ENCODE assay signal across 11 cellular contexts in the genomic region with DNA sequence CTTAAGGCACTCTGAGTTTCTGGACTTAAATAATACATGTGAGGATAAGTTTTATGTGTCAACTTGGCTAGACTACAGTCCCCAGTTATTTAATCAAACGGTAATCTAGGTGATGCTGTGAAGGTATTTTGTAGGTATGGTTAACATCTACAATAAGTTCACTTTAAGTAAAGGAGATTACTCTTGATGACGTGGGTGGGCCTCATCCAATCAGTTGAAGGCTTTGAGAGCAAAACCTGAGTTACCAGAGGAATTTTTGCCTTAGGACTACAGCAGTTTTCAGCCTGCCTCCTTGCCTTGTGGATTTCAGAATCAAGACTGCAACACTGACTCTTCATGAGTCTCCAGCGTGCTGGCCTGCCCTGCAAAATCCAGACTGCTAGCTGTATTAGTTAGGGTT. TPM values are rescaled to one million over a fixed set of nuclear protein-coding genes. Genes with fewer than 3 reads are reported as not detected.
"Had no signal": no experiment of that assay in that cellular context is flagged by ENCODE, and none has a peak within 500 bp of the region (broad histone marks: within the 10 kb centered on the region; RNA-seq: fewer than 3 reads in every experiment).

No MANE protein-coding gene starts in this region.

- ATAC-seq: GM23338, HCT116 had no signal

- FAIRE-seq: H1, H54 had no signal

- H3K9me3 ChIP-seq: HAP-1 had no signal

- H3K4me1 ChIP-seq: HAP-1 had no signal

- H3K4me3 Mint-ChIP-seq: GM23338, H9, HFFc6 had no signal

- H3K36me3 ChIP-seq: HAP-1 had no signal

- DNase-seq: GM23248, GOT3, H7, H9, HCEC 1CT, HFFc6 had no signal

- H3K27ac Mint-ChIP-seq: GM23338, H9, HFFc6 had no signal

- H3K4me2 ChIP-seq: GM23338 had no signal

- H3K27ac ChIP-seq: GM23248 had no signal

- H3K9ac ChIP-seq: GM23248 had no signal

- H3K4me1 Mint-ChIP-seq: GM23338, H9 had no signal

- H3K4me3 ChIP-seq: GM23248, GM23338, HAP-1 had no signal

- H3K9me3 Mint-ChIP-seq: GM23338, H9, HFFc6 had no signal

- H2AFZ ChIP-seq: GM23248, GM23338 had no signal

RNA-seq across cellular contexts. Expression of a gene that starts 59.8 kb away (rescaled TPM):
- total RNA-seq: GM23248, HFFc6 had no signal
- polyA plus RNA-seq: GM23248 had no signal
